In the genomic region with DNA sequence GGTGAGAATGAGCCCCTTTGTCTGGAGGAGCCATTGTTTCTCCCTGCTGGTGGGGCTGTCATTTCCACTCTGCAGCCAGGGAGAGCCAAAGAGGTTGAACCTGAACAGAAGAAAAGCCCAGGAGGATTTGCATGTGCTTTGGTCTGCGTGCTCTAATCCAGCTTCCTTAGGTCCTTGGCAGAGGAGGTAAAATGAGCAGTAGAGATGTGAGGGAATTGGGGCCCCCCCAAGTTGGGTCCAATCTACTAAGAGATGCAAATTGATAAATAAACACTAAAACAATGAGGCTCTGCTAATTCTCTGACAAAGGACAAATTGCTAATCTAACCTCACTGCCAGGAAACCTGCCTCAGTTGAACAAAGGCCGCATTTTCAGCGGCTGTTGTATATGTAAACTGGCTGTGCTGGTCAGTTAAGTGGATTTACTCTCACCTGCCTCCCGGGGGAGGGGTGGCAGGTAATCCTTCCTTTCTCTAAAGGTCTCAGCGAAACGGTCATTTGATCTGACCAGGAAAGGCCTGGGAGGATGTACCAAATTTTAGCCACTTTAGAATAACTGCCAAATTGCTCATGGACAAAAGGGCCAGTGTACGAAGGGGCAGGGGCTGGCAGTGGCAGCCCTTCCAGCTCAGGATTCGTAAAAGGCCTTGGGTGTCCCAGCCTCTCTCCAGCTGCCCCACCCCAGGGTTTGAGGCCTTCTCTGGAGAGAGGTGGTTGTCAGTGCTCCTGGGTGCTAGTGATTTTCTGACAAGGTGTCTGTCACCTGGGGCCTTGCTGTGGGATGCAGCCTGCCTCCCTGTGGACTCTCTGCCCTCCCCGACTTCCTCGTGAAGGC, we compare ENCODE assay signal across 16 cellular contexts.
A peak's percentile ranks its signal among the peaks of the same experiment; 100 is the strongest.
DNase-seq lines count a peak whose midpoint lies in the region.
"Had no signal": no experiment of that assay in that cellular context is flagged by ENCODE, and none has a peak within 500 bp of the region (broad histone marks: within the 10 kb centered on the region; RNA-seq: fewer than 3 reads in every experiment).

No MANE protein-coding gene starts in this region.

- peak; percentile 47 to 67 for DNase-seq in NCI-H526 (lab: John Stamatoyannopoulos, UW)
- no peak for DNase-seq in NCI-H526 treated with DMSO at 0.1 percent for 48 hours (lab: John Stamatoyannopoulos, UW)
- peak; percentile 78 for DNase-seq in NCI-H748 (lab: John Stamatoyannopoulos, UW; ENCODE audit: unreplicated experiment)
- peak; percentile 28 for DNase-seq in iPS DF 19.7 (ENCODE audit: low read depth, low spot score)
- no peak for DNase-seq in MV-4-11 (lab: John Stamatoyannopoulos, UW)
- DNase-seq in HAP-1 (ENCODE audit: low spot score in 2 of 2): no peak
- no peak for DNase-seq in ecto neural progenitor cell (ENCODE audit: low spot score)
- no peak for DNase-seq in mucosa of gallbladder (ENCODE audit: low spot score)
- DNase-seq: 8988T, MG63, NCI-H1417, NCI-H2029 treated with DMSO at 0.1 percent for 48 hours, NCI-H226, SW 1271 had no signal

- H3K9me3 ChIP-seq in HAP-1: no peaks in the 10 kb centered on the region
- H3K9me3 ChIP-seq: BLaER1 treated with 17β-estradiol and CSF1 and Interleukin-3, amounts not matched to agents 10 nM and 100 nM; MG63; SJSA1 had no signal

- no peak overlapping the region for H3K4me3 ChIP-seq in HAP-1
- H3K4me3 ChIP-seq: BLaER1 treated with 17β-estradiol and CSF1 and Interleukin-3, amounts not matched to agents 10 nM and 100 nM; MG63; SJSA1 had no signal

- no peaks in the 10 kb centered on the region for H3K36me3 ChIP-seq in HAP-1 (replicated peaks)
- H3K36me3 ChIP-seq: BLaER1 treated with 17β-estradiol and CSF1 and Interleukin-3, amounts not matched to agents 10 nM and 100 nM; MG63; SJSA1 had no signal

- H3K4me1 ChIP-seq in HAP-1: no peaks in the 10 kb centered on the region
- H3K4me1 ChIP-seq: BLaER1 treated with 17β-estradiol and CSF1 and Interleukin-3, amounts not matched to agents 10 nM and 100 nM; SJSA1 had no signal

- no peaks in the 10 kb centered on the region for H3K27me3 ChIP-seq in HAP-1 (ENCODE audit: low read depth)
- H3K27me3 ChIP-seq: BLaER1 treated with 17β-estradiol and CSF1 and Interleukin-3, amounts not matched to agents 10 nM and 100 nM; MG63 had no signal

- in situ Hi-C loops in HAP-1 (cut with MboI; ENCODE audit: low sequenced_read_pairs): no loop called here

Comparison
In these comparisons a context has a peak if more than half of its experiments do, and no peak if none do; other contexts are left out.
1. DNase-seq: peak in NCI-H526 (2 of 2), NCI-H748 (single experiment) and iPS DF 19.7 (single experiment); none in NCI-H526 treated with DMSO at 0.1 percent for 48 hours (single experiment), MV-4-11 (single experiment), HAP-1 (0 of 2), ecto neural progenitor cell (single experiment) and mucosa of gallbladder (single experiment).